10 cellular contexts compared by ENCODE assay signal in genomic region chr7:100547872-100548271, GRCh38. TPM values are rescaled to one million over a fixed set of nuclear protein-coding genes. Genes with fewer than 3 reads are reported as not detected.
DNase-seq lines count a peak whose midpoint lies in the region; ATAC-seq, FAIRE-seq and TF ChIP-seq lines count a peak whose summit lies in the region.
"Had no signal": no experiment of that assay in that cellular context is flagged by ENCODE, and none has a peak within 500 bp of the region (broad histone marks: within the 10 kb centered on the region; RNA-seq: fewer than 3 reads in every experiment).

No MANE protein-coding gene starts in this region.

- H3K9ac ChIP-seq in K562 (ENCODE audit: insufficient read depth in 1 of 2, low read depth in 2 of 2, low read length in 2 of 2) (peak overlapping the region; percentile 68 to 69; a peak in 3 of 4 replicates), mesenchymal stem cell (ENCODE audit: low read length) (peak overlapping the region; percentile 9)

- H3K9me3 ChIP-seq in K562 (replicated peaks; ENCODE audit: control insufficient read depth, insufficient read depth, low read depth, low read length) (no peaks in the 10 kb centered on the region), mesenchymal stem cell (ENCODE audit: control insufficient read depth, low read length) (no peaks in the 10 kb centered on the region)

- no peaks in the 10 kb centered on the region for H4K20me1 ChIP-seq in K562 (replicated peaks; ENCODE audit: control insufficient read depth, insufficient read depth, low read length)

- POLR2A ChIA-PET in K562 (lab: Yijun Ruan, JAX), result interaction anchor here (0.5 to 2.5 kb wide), 6 partner anchors 10 to 134 kb away, joined by 3 to 11 read pairs (median 4); partner anchors contain the start of gene FBXO24

- H3K4me1 ChIP-seq in K562 (replicated peaks in 1 of 2; ENCODE audit: control insufficient read depth in 2 of 2, insufficient read depth in 2 of 2, low read length in 2 of 2) (peaks cover 24 to 51% of the 10 kb centered on the region in 2 experiments), mesenchymal stem cell (ENCODE audit: control insufficient read depth, insufficient read depth, low read depth, low read length) (peaks cover 8% of the 10 kb centered on the region)

- intact Hi-C loops in K562 (cut with micrococcal nuclease), result no loop called here

- H3K36me3 ChIP-seq in K562 (ENCODE audit: control insufficient read depth, insufficient read depth, low read length) (peaks cover 42% of the 10 kb centered on the region), mesenchymal stem cell (ENCODE audit: control insufficient read depth in 1 of 2, insufficient read depth in 2 of 2, low read depth in 1 of 2, low read length in 2 of 2) (peaks cover 13 to 27% of the 10 kb centered on the region in 2 experiments)

- H3K14ac ChIP-seq in mesenchymal stem cell (ENCODE audit: low read length in 2 of 2), result no peak overlapping the region

- H3K79me2 ChIP-seq in K562 (ENCODE audit: control insufficient read depth, insufficient read depth, low read length), result peaks cover 57% of the 10 kb centered on the region

- no peak for TF ChIP-seq POLR2A in K562 (conservative IDR thresholded peaks at IDR 0.05)

- TF ChIP-seq EP300 in K562 (IDR thresholded peaks at IDR 0.05; ENCODE audit: low read length), result 0 out of 2 replicates have a peak, but pooled peaks have one; percentile 22

- no peak overlapping the region for H3K23ac ChIP-seq in mesenchymal stem cell (ENCODE audit: low read length in 2 of 2)

- no peak for TF ChIP-seq CTCF in 22Rv1 (IDR thresholded peaks at IDR 0.05)
- TF ChIP-seq CTCF in K562 (IDR thresholded peaks at IDR 0.05 in 2 of 3, conservative IDR thresholded peaks at IDR 0.05 in 1 of 3; ENCODE audit: insufficient read depth in 2 of 3, low read depth in 1 of 3, low read length in 3 of 3), result 0 out of 6 replicates have a peak, but pooled peaks of 1 of the 3 experiments have one; percentile 20
- TF ChIP-seq CTCF in foreskin fibroblast (IDR thresholded peaks at IDR 0.05; ENCODE audit: low read depth, low read length), result no peak

- peak; percentile 71 for FAIRE-seq in K562 (lab: Jason Lieb, UNC)

- H3K4me2 ChIP-seq in K562 (ENCODE audit: insufficient read depth, low read length) (peak overlapping the region; percentile 76), mesenchymal stem cell (ENCODE audit: low read length, poor library complexity, severe bottlenecking) (no peak overlapping the region)

- 0 out of 4 replicates have a peak, but pooled peaks of 1 of the 2 experiments have one; percentile 8 for TF ChIP-seq RAD21 in K562 (CRISPR knock-in tag; conservative IDR thresholded peaks at IDR 0.05 in 1 of 2, IDR thresholded peaks at IDR 0.05 in 1 of 2)

- peak overlapping the region; percentile 67 for H4K8ac ChIP-seq in mesenchymal stem cell (ENCODE audit: low read length)

- H3K79me1 ChIP-seq in mesenchymal stem cell (replicated peaks; ENCODE audit: low read length, poor library complexity, severe bottlenecking), result peaks cover 18% of the 10 kb centered on the region

- H3K27ac ChIP-seq in 22Rv1 (peak overlapping the region; percentile 77), K562 (ENCODE audit: extremely low read depth, low read depth, low read length) (peak overlapping the region; percentile 78), mesenchymal stem cell (ENCODE audit: low read length, poor library complexity, severe bottlenecking) (no peak overlapping the region)
- H3K27ac ChIP-seq: HL-60 had no signal

- peak overlapping the region in 1 of 2 experiments; percentile 32 for H3K4ac ChIP-seq in mesenchymal stem cell (ENCODE audit: low read depth in 1 of 2, low read length in 2 of 2)

- H4K91ac ChIP-seq in mesenchymal stem cell (ENCODE audit: low read length), result peak overlapping the region; percentile 84

- H2BK5ac ChIP-seq in mesenchymal stem cell (ENCODE audit: low read depth, low read length, poor library complexity, severe bottlenecking), result no peak overlapping the region

- DNase-seq in KBM-7 (peak; percentile 57), K562 (ENCODE audit: extremely low read depth in 1 of 4, low spot score in 3 of 4) (peak; percentile 55 to 84 (median 68)), mesenchymal stem cell (no peak), HuH-7 (ENCODE audit: low spot score) (no peak), foreskin fibroblast (no peak)
- no peak for DNase-seq in activated CD4-positive, CD25-positive, alpha-beta regulatory T cell (lab: John Stamatoyannopoulos, UW)
- no peak for DNase-seq in stimulated activated CD4-positive, alpha-beta T cell treated with anti-CD3 and anti-CD28 coated beads, Interleukin-2, amount 100 ng/mL, for 24 hours
- DNase-seq: activated CD4-positive, alpha-beta T cell treated with anti-CD3 and anti-CD28 coated beads for 4 hours had no signal

- H2BK15ac ChIP-seq in mesenchymal stem cell (ENCODE audit: low read depth, poor library complexity, severe bottlenecking), result no peak overlapping the region

- H2AFZ ChIP-seq in K562 (ENCODE audit: low read depth, low read length), result peak overlapping the region; percentile 76
- H2AFZ ChIP-seq in mesenchymal stem cell (ENCODE audit: low read depth, low read length), result no peak overlapping the region

- ATAC-seq in K562, result peak; percentile 77

- peak overlapping the region; percentile 11 for H2BK120ac ChIP-seq in mesenchymal stem cell (ENCODE audit: low read depth, low read length)

- no TSS peak for BruUV-seq in K562 (replicated peaks; lab: Mats Ljungman, UMichigan)

- H3K27me3 ChIP-seq in K562 (ENCODE audit: control insufficient read depth in 2 of 2, insufficient read depth in 2 of 2, low read length in 2 of 2), result no peaks in the 10 kb centered on the region
- no peaks in the 10 kb centered on the region for H3K27me3 ChIP-seq in mesenchymal stem cell (ENCODE audit: control insufficient read depth in 1 of 2, insufficient read depth in 1 of 2, low read length in 2 of 2)

- H3K4me3 ChIP-seq in K562, result no peak overlapping the region
- no peak overlapping the region for H3K4me3 ChIP-seq in mesenchymal stem cell (ENCODE audit: insufficient read depth in 1 of 2, low read depth in 1 of 2, low read length in 2 of 2)
- no peak overlapping the region for H3K4me3 ChIP-seq in foreskin fibroblast (ENCODE audit: low read depth in 1 of 2, low read length in 2 of 2)

- in situ Hi-C loops in KBM-7 (cut with MboI; ENCODE audit: low pct_unique_long_range_greater_than_20kb, low sequenced_read_pairs), result loop anchor here (10.0 kb wide), 1 partner anchor 73 kb away; the partner anchor contains the start of gene TSC22D4
- in situ Hi-C loops in K562 (cut with MboI), result no loop called here

- WGBS in K562 (ENCODE audit: insufficient coverage, low coverage, missing lambda C conversion rate), result 0% methylated on average over 2 of the region's 2 CpGs
- WGBS in mesenchymal stem cell, result 58% methylated on average over 2 of the region's 2 CpGs

- H3K18ac ChIP-seq in mesenchymal stem cell (ENCODE audit: low read depth in 1 of 2, low read length in 2 of 2), result peak overlapping the region in 1 of 2 experiments; percentile 4

- H3K9me1 ChIP-seq in K562 (ENCODE audit: control insufficient read depth, insufficient read depth, low read length), result no peaks in the 10 kb centered on the region

- H2AK5ac ChIP-seq in mesenchymal stem cell (ENCODE audit: low read length, severe bottlenecking), result peak overlapping the region; percentile 93

- CTCF ChIA-PET in K562 (lab: Yijun Ruan, JAX; ENCODE audit: low intra/inter-chr PET ratio), result interaction anchor here (0.8 kb wide), 1 partner anchor 65 kb away, joined by 3 read pairs; no protein-coding TSS in a partner anchor

- peak overlapping the region in 1 of 2 experiments; percentile 91 for H2BK12ac ChIP-seq in mesenchymal stem cell (ENCODE audit: low read length in 2 of 2)

RNA-seq across cellular contexts. Expression of gene AGFG2, which starts 8.9 kb away (rescaled TPM):
- 25.6 and 42.2 TPM in 2 replicates for total RNA-seq in K562 (2011; cell fraction: chromatin; rRNA removed; ENCODE audit: low replicate concordance)
- 22.7 and 25.7 TPM in 2 replicates for total RNA-seq in K562 (2011; cell fraction: nucleolus; rRNA removed)
- total RNA-seq in K562 (2011; cell fraction: nucleoplasm; rRNA removed), result 28.4 and 39.7 TPM in 2 replicates
- total RNA-seq in K562 (2014; rRNA removed) (11.7 and 20.2 TPM in 2 replicates), K562 (2014; rRNA removed; fragmentation: Illumina TruSeq; extraction: Trizol) (3.6 and 4.3 TPM in 2 replicates), K562 (2015; rRNA removed; fragmentation: Illumina TruSeq; extraction: Trizol) (7.8 and 9.3 TPM in 2 replicates), K562 (2021) (23.1 and 23.4 TPM in 2 replicates)
- polyA plus RNA-seq in K562 (2011; rRNA removed) (4.6 and 5.2 TPM in 2 replicates), K562 (2014; fragmentation: Illumina TruSeq; extraction: Trizol) (6.5 and 9.6 TPM in 2 replicates), K562 (2014; fragmentation: Nextera tagmentation; extraction: Ambion mirVana) (under 1 TPM; 0.31 to 0.32 TPM), K562 (2014; rRNA removed) (10.0 and 16.8 TPM in 2 replicates)
- polyA plus RNA-seq in K562 (2011; cell fraction: cytosol; rRNA removed), result 3.8 and 25.5 TPM in 2 replicates
- polyA plus RNA-seq in K562 (2011; cell fraction: nucleus; rRNA removed), result 12.0 and 33.1 TPM in 2 replicates
- 9.7 and 18.9 TPM in 2 replicates for polyA plus RNA-seq in K562 (2012)
- 3.7 and 4.3 TPM in 2 replicates for polyA minus RNA-seq in K562 (2011; rRNA and poly(A)+ RNA removed)
- polyA minus RNA-seq in K562 (2011; cell fraction: cytosol; rRNA and poly(A)+ RNA removed), result 3.9 and 8.0 TPM in 2 replicates
- 10.2 and 12.1 TPM in 2 replicates for polyA minus RNA-seq in K562 (2011; cell fraction: nucleus; rRNA and poly(A)+ RNA removed)
- polyA plus RNA-seq in mesenchymal stem cell (2013, experiment 1 of 2), result 5.6 TPM
- 5.7 TPM for polyA plus RNA-seq in mesenchymal stem cell (2013, experiment 2 of 2)

RNA-seq across cellular contexts. Expression of gene SAP25, which starts 25.8 kb away (rescaled TPM):
- 7.1 and 11.6 TPM in 2 replicates for total RNA-seq in K562 (2011; cell fraction: chromatin; rRNA removed; ENCODE audit: low replicate concordance)
- total RNA-seq in K562 (2011; cell fraction: nucleolus; rRNA removed), result 13.0 and 18.8 TPM in 2 replicates
- 5.2 and 5.7 TPM in 2 replicates for total RNA-seq in K562 (2011; cell fraction: nucleoplasm; rRNA removed)
- total RNA-seq in K562 (2014; rRNA removed) (1.3 and 1.8 TPM in 2 replicates), K562 (2014; rRNA removed; fragmentation: Illumina TruSeq; extraction: Trizol) (0.48 TPM in 1 of 2 replicates, not detected in the other), K562 (2015; rRNA removed; fragmentation: Illumina TruSeq; extraction: Trizol) (1.1 TPM in 2 replicates), K562 (2021) (3.2 and 5.3 TPM in 2 replicates)
- polyA plus RNA-seq in K562 (2011; rRNA removed) (0.42 and 2.1 TPM in 2 replicates), K562 (2014; fragmentation: Illumina TruSeq; extraction: Trizol) (0.48 and 2.8 TPM in 2 replicates), K562 (2014; fragmentation: Nextera tagmentation; extraction: Ambion mirVana) (under 1 TPM; 0.13 to 0.14 TPM), K562 (2014; rRNA removed) (4.2 and 8.1 TPM in 2 replicates)
- polyA plus RNA-seq in K562 (2011; cell fraction: cytosol; rRNA removed), result 0.96 and 3.5 TPM in 2 replicates
- 11.2 and 27.2 TPM in 2 replicates for polyA plus RNA-seq in K562 (2011; cell fraction: nucleus; rRNA removed)
- 4.8 and 12.8 TPM in 2 replicates for polyA plus RNA-seq in K562 (2012)
- not detected in 2 replicates for polyA minus RNA-seq in K562 (2011; rRNA and poly(A)+ RNA removed)
- polyA minus RNA-seq in K562 (2011; cell fraction: cytosol; rRNA and poly(A)+ RNA removed), result not detected in 2 replicates
- polyA minus RNA-seq in K562 (2011; cell fraction: nucleus; rRNA and poly(A)+ RNA removed), result 2.0 and 3.4 TPM in 2 replicates
- 1.9 TPM for polyA plus RNA-seq in mesenchymal stem cell (2013, experiment 1 of 2)
- polyA plus RNA-seq in mesenchymal stem cell (2013, experiment 2 of 2), result 1.4 TPM

RNA-seq across cellular contexts. Expression of gene LRCH4, which starts 38.1 kb away (rescaled TPM):
- total RNA-seq in K562 (2011; cell fraction: chromatin; rRNA removed; ENCODE audit: low replicate concordance), result 117 and 377 TPM in 2 replicates
- 224 and 228 TPM in 2 replicates for total RNA-seq in K562 (2011; cell fraction: nucleolus; rRNA removed)
- total RNA-seq in K562 (2011; cell fraction: nucleoplasm; rRNA removed), result 133 and 136 TPM in 2 replicates
- total RNA-seq in K562 (2014; rRNA removed) (15.0 and 33.7 TPM in 2 replicates), K562 (2014; rRNA removed; fragmentation: Illumina TruSeq; extraction: Trizol) (3.3 and 6.0 TPM in 2 replicates), K562 (2015; rRNA removed; fragmentation: Illumina TruSeq; extraction: Trizol) (15.0 and 17.2 TPM in 2 replicates), K562 (2021) (56.0 and 63.3 TPM in 2 replicates)
- polyA plus RNA-seq in K562 (2011; rRNA removed) (9.0 and 22.2 TPM in 2 replicates), K562 (2014; fragmentation: Illumina TruSeq; extraction: Trizol) (15.7 and 28.6 TPM in 2 replicates), K562 (2014; fragmentation: Nextera tagmentation; extraction: Ambion mirVana) (under 1 TPM; 0.06 to 0.25 TPM), K562 (2014; rRNA removed) (41.0 and 53.0 TPM in 2 replicates)
- 8.5 and 16.9 TPM in 2 replicates for polyA plus RNA-seq in K562 (2011; cell fraction: cytosol; rRNA removed)
- polyA plus RNA-seq in K562 (2011; cell fraction: nucleus; rRNA removed), result 184 and 234 TPM in 2 replicates
- 28.5 and 77.6 TPM in 2 replicates for polyA plus RNA-seq in K562 (2012)
- polyA minus RNA-seq in K562 (2011; rRNA and poly(A)+ RNA removed), result 7.4 and 7.6 TPM in 2 replicates
- polyA minus RNA-seq in K562 (2011; cell fraction: cytosol; rRNA and poly(A)+ RNA removed), result 25.4 and 28.8 TPM in 2 replicates
- polyA minus RNA-seq in K562 (2011; cell fraction: nucleus; rRNA and poly(A)+ RNA removed), result 61.5 and 71.8 TPM in 2 replicates
- 72.6 TPM for polyA plus RNA-seq in mesenchymal stem cell (2013, experiment 1 of 2)
- polyA plus RNA-seq in mesenchymal stem cell (2013, experiment 2 of 2), result 68.0 TPM

RNA-seq across cellular contexts. Expression of gene FBXO24, which starts 38.3 kb away (rescaled TPM):
- total RNA-seq in K562 (2011; cell fraction: chromatin; rRNA removed; ENCODE audit: low replicate concordance), result 1.5 and 2.7 TPM in 2 replicates
- 1.6 and 2.0 TPM in 2 replicates for total RNA-seq in K562 (2011; cell fraction: nucleolus; rRNA removed)
- total RNA-seq in K562 (2011; cell fraction: nucleoplasm; rRNA removed), result 1.1 and 2.1 TPM in 2 replicates
- 0.50 and 1.4 TPM in 2 replicates for total RNA-seq in K562 (2014; rRNA removed)
- 0.10 and 0.33 TPM in 2 replicates for total RNA-seq in K562 (2014; rRNA removed; fragmentation: Illumina TruSeq; extraction: Trizol)
- 0.49 and 0.51 TPM in 2 replicates for total RNA-seq in K562 (2015; rRNA removed; fragmentation: Illumina TruSeq; extraction: Trizol)
- 0.94 and 0.95 TPM in 2 replicates for total RNA-seq in K562 (2021)
- 0.50 and 0.57 TPM in 2 replicates for polyA plus RNA-seq in K562 (2011; rRNA removed)
- 0.86 and 1.00 TPM in 2 replicates for polyA plus RNA-seq in K562 (2011; cell fraction: cytosol; rRNA removed)
- 2.1 and 3.5 TPM in 2 replicates for polyA plus RNA-seq in K562 (2011; cell fraction: nucleus; rRNA removed)
- 0.52 and 1.0 TPM in 2 replicates for polyA plus RNA-seq in K562 (2012)
- 0.42 and 0.80 TPM in 2 replicates for polyA plus RNA-seq in K562 (2014; fragmentation: Illumina TruSeq; extraction: Trizol)
- polyA plus RNA-seq in K562 (2014; fragmentation: Nextera tagmentation; extraction: Ambion mirVana), result under 1 TPM; 0.17 to 0.27 TPM
- polyA plus RNA-seq in K562 (2014; rRNA removed), result 0.73 and 1.3 TPM in 2 replicates
- 0.51 and 0.84 TPM in 2 replicates for polyA minus RNA-seq in K562 (2011; rRNA and poly(A)+ RNA removed)
- polyA minus RNA-seq in K562 (2011; cell fraction: cytosol; rRNA and poly(A)+ RNA removed), result 0.67 TPM in 1 of 2 replicates, not detected in the other
- polyA minus RNA-seq in K562 (2011; cell fraction: nucleus; rRNA and poly(A)+ RNA removed), result 0.67 and 0.78 TPM in 2 replicates
- polyA plus RNA-seq in mesenchymal stem cell (2013, experiment 1 of 2), result 0.37 TPM
- 0.33 TPM for polyA plus RNA-seq in mesenchymal stem cell (2013, experiment 2 of 2)

RNA-seq across cellular contexts. Expression of gene PCOLCE, which starts 54.3 kb away (rescaled TPM):
- total RNA-seq in K562 (2011; cell fraction: chromatin; rRNA removed; ENCODE audit: low replicate concordance), result 11.5 and 28.7 TPM in 2 replicates
- total RNA-seq in K562 (2011; cell fraction: nucleolus; rRNA removed), result 29.5 and 34.2 TPM in 2 replicates
- 23.0 and 24.9 TPM in 2 replicates for total RNA-seq in K562 (2011; cell fraction: nucleoplasm; rRNA removed)
- total RNA-seq in K562 (2014; rRNA removed), result 13.5 and 14.1 TPM in 2 replicates
- 3.8 and 4.5 TPM in 2 replicates for total RNA-seq in K562 (2014; rRNA removed; fragmentation: Illumina TruSeq; extraction: Trizol)
- total RNA-seq in K562 (2015; rRNA removed; fragmentation: Illumina TruSeq; extraction: Trizol), result 8.9 and 10.0 TPM in 2 replicates
- total RNA-seq in K562 (2021), result 32.4 and 33.9 TPM in 2 replicates
- polyA plus RNA-seq in K562 (2011; rRNA removed), result 5.0 and 11.8 TPM in 2 replicates
- 9.0 and 11.0 TPM in 2 replicates for polyA plus RNA-seq in K562 (2011; cell fraction: cytosol; rRNA removed)
- 59.3 and 94.1 TPM in 2 replicates for polyA plus RNA-seq in K562 (2011; cell fraction: nucleus; rRNA removed)
- polyA plus RNA-seq in K562 (2012), result 21.8 and 34.6 TPM in 2 replicates
- polyA plus RNA-seq in K562 (2014; fragmentation: Illumina TruSeq; extraction: Trizol), result 30.4 and 31.8 TPM in 2 replicates
- polyA plus RNA-seq in K562 (2014; fragmentation: Nextera tagmentation; extraction: Ambion mirVana), result 1 to 10 TPM; 5.2 to 5.4 TPM
- polyA plus RNA-seq in K562 (2014; rRNA removed), result 28.0 and 28.6 TPM in 2 replicates
- 1.6 and 2.0 TPM in 2 replicates for polyA minus RNA-seq in K562 (2011; rRNA and poly(A)+ RNA removed)
- polyA minus RNA-seq in K562 (2011; cell fraction: cytosol; rRNA and poly(A)+ RNA removed), result 5.7 and 10.1 TPM in 2 replicates
- polyA minus RNA-seq in K562 (2011; cell fraction: nucleus; rRNA and poly(A)+ RNA removed), result 7.3 and 10.7 TPM in 2 replicates
- polyA plus RNA-seq in mesenchymal stem cell (2013, experiment 1 of 2), result 255 TPM
- polyA plus RNA-seq in mesenchymal stem cell (2013, experiment 2 of 2), result 254 TPM

Comparison
In these comparisons a context has a peak if more than half of its experiments do, and no peak if none do; other contexts are left out.
1. DNase-seq: peak in KBM-7 (single experiment) and K562 (4 of 4); none in mesenchymal stem cell (single experiment), HuH-7 (single experiment), foreskin fibroblast (0 of 2), activated CD4-positive, CD25-positive, alpha-beta regulatory T cell (0 of 4) and stimulated activated CD4-positive, alpha-beta T cell treated with anti-CD3 and anti-CD28 coated beads, Interleukin-2, amount 100 ng/mL, for 24 hours (0 of 2).